7 cellular contexts compared by ENCODE assay signal in genomic region chr2:90237923-90238361, GRCh38.
DNase-seq lines count a peak whose midpoint lies in the region; ATAC-seq, FAIRE-seq and TF ChIP-seq lines count a peak whose summit lies in the region.
"Not testable (repeated sequence)": the region's sequence is repeated elsewhere in the genome, so short reads cannot be mapped to it uniquely, and the experiment has no call there.

No MANE protein-coding gene starts in this region.

- not testable (repeated sequence) for H3K4me3 ChIP-seq in Peyer's patch; K562; HepG2 (replicated peaks in 1 of 3; ENCODE audit: insufficient read depth in 1 of 3, low read depth in 2 of 3, low read length in 3 of 3); psoas muscle

- TF ChIP-seq CTCF in Peyer's patch (IDR thresholded peaks at IDR 0.05): not testable (repeated sequence)
- peak in 2 of 3 experiments; percentile 31 to 35; a peak in 3 of 6 replicates for TF ChIP-seq CTCF in K562 (IDR thresholded peaks at IDR 0.05 in 2 of 3, conservative IDR thresholded peaks at IDR 0.05 in 1 of 3; ENCODE audit: insufficient read depth in 2 of 3, low read depth in 1 of 3, low read length in 3 of 3)
- TF ChIP-seq CTCF in HepG2 (CRISPR knock-in tag; IDR thresholded peaks at IDR 0.05): peak; percentile 53
- peak; percentile 27 for TF ChIP-seq CTCF in psoas muscle (IDR thresholded peaks at IDR 0.05)

- not testable (repeated sequence) for H2AFZ ChIP-seq in K562 (ENCODE audit: low read depth, low read length); HepG2 (ENCODE audit: low read length)

- WGBS in K562 (ENCODE audit: insufficient coverage, low coverage, missing lambda C conversion rate): 3% methylated on average over 22 of the region's 31 CpGs
- WGBS in HepG2 (ENCODE audit: low lambda C conversion rate): 18% methylated on average over 30 of the region's 31 CpGs
- WGBS in psoas muscle, 3 donors: 24 to 50% (median 28%) methylated on average over 18 to 31 of the region's 31 CpGs

- not testable (repeated sequence) for H3K9me1 ChIP-seq in K562 (ENCODE audit: control insufficient read depth, insufficient read depth, low read length)

- peak; percentile 12 for DNase-seq in DMS 273 (lab: John Stamatoyannopoulos, UW; ENCODE audit: unreplicated experiment)
- peak; percentile 19 for DNase-seq in KBM-7
- peak in 2 of 3 donors; percentile 19 to 54 for DNase-seq in Peyer's patch
- DNase-seq in K562 (ENCODE audit: extremely low read depth in 1 of 4, low spot score in 3 of 4): peak in 1 of 4 experiments; percentile 22
- peak; percentile 15 for DNase-seq in glomerular visceral epithelial cell (ENCODE audit: extremely low spot score)
- DNase-seq in HepG2 (ENCODE audit: low spot score): not testable (repeated sequence)
- peak; percentile 62 to 83 for DNase-seq in psoas muscle

- not testable (repeated sequence) for H3K36me3 ChIP-seq in Peyer's patch; K562 (ENCODE audit: control insufficient read depth, insufficient read depth, low read length); HepG2 (replicated peaks in 1 of 2; ENCODE audit: control insufficient read depth in 1 of 2, insufficient read depth in 2 of 2, low read length in 2 of 2); psoas muscle (ENCODE audit: insufficient read depth in 1 of 2, low read depth in 1 of 2)

- H3K9ac ChIP-seq in K562 (ENCODE audit: insufficient read depth in 1 of 2, low read depth in 2 of 2, low read length in 2 of 2); HepG2 (ENCODE audit: insufficient read depth, low read depth, low read length): not testable (repeated sequence)

- BruUV-seq in K562 (replicated peaks; lab: Mats Ljungman, UMichigan); HepG2 (replicated peaks; lab: Mats Ljungman, UMichigan): not testable (repeated sequence)

- ATAC-seq in K562 (peak; percentile 49; the same call in 1 of the 3 replicates), HepG2 (peak; percentile 79), psoas muscle (peak in 1 of 4 donors; percentile 56)

- H3K9me3 ChIP-seq in Peyer's patch; K562 (replicated peaks; ENCODE audit: control insufficient read depth, insufficient read depth, low read depth, low read length); HepG2 (ENCODE audit: low read length); psoas muscle: not testable (repeated sequence)

- H3K4me2 ChIP-seq in K562 (ENCODE audit: insufficient read depth, low read length); HepG2 (ENCODE audit: low read depth, low read length): not testable (repeated sequence)

- in situ Hi-C loops in KBM-7 (cut with MboI; ENCODE audit: low pct_unique_long_range_greater_than_20kb, low sequenced_read_pairs); K562 (cut with MboI); HepG2 (cut with HindIII; ENCODE audit: extremely low pct_ligation_motif_present, low pct_unique_long_range_greater_than_20kb): not testable (repeated sequence)

- intact Hi-C loops in K562 (cut with micrococcal nuclease); HepG2 (cut with micrococcal nuclease; ENCODE audit: unreplicated experiment); psoas muscle (cut with DNase I): not testable (repeated sequence)

- not testable (repeated sequence) for TF ChIP-seq POLR2A in Peyer's patch (IDR thresholded peaks at IDR 0.05); K562 (conservative IDR thresholded peaks at IDR 0.05); HepG2 (IDR thresholded peaks at IDR 0.05; ENCODE audit: insufficient read depth in 1 of 2, low read depth in 2 of 2, low read length in 2 of 2)

- not testable (repeated sequence) for H3K27ac ChIP-seq in Peyer's patch; K562 (ENCODE audit: extremely low read depth, low read depth, low read length); HepG2 (ENCODE audit: extremely low read length, insufficient read depth, low read length); psoas muscle

- TF ChIP-seq RAD21 in K562 (CRISPR knock-in tag; conservative IDR thresholded peaks at IDR 0.05 in 1 of 2, IDR thresholded peaks at IDR 0.05 in 1 of 2); HepG2 (CRISPR knock-in tag; IDR thresholded peaks at IDR 0.05): not testable (repeated sequence)

- H3K27me3 ChIP-seq in Peyer's patch; K562 (ENCODE audit: control insufficient read depth in 2 of 2, insufficient read depth in 2 of 2, low read length in 2 of 2); HepG2 (ENCODE audit: control insufficient read depth in 1 of 2, insufficient read depth in 2 of 2, low read length in 2 of 2); psoas muscle (ENCODE audit: insufficient read depth in 3 of 3, low read length in 2 of 3): not testable (repeated sequence)

- H3K79me2 ChIP-seq in K562 (ENCODE audit: control insufficient read depth, insufficient read depth, low read length); HepG2 (ENCODE audit: insufficient read depth, low read length): not testable (repeated sequence)

- TF ChIP-seq EP300 in K562 (IDR thresholded peaks at IDR 0.05; ENCODE audit: low read length); HepG2 (IDR thresholded peaks at IDR 0.05; ENCODE audit: low read depth in 2 of 2, low read length in 2 of 2); HepG2 (CRISPR knock-in tag; IDR thresholded peaks at IDR 0.05; ENCODE audit: borderline replicate concordance): not testable (repeated sequence)

- FAIRE-seq in K562 (lab: Jason Lieb, UNC); HepG2 (lab: Jason Lieb, UNC): not testable (repeated sequence)

- H4K20me1 ChIP-seq in K562 (replicated peaks; ENCODE audit: control insufficient read depth, insufficient read depth, low read length); HepG2 (ENCODE audit: insufficient read depth, low read length): not testable (repeated sequence)

- POLR2A ChIA-PET in K562 (lab: Yijun Ruan, JAX); HepG2 (lab: Yijun Ruan, JAX): not testable (repeated sequence)

- CTCF ChIA-PET in K562 (lab: Yijun Ruan, JAX; ENCODE audit: low intra/inter-chr PET ratio); HepG2 (lab: Yijun Ruan, JAX; ENCODE audit: low intra/inter-chr PET ratio, low total read pairs): not testable (repeated sequence)

- H3K4me1 ChIP-seq in Peyer's patch; K562 (replicated peaks in 1 of 2; ENCODE audit: control insufficient read depth in 2 of 2, insufficient read depth in 2 of 2, low read length in 2 of 2); HepG2 (ENCODE audit: insufficient read depth, low read length); psoas muscle: not testable (repeated sequence)

TF ChIP-seq in HepG2, 621 proteins besides CTCF, POLR2A, EP300 and RAD21:
- TF ChIP-seq KDM2A (CRISPR knock-in tag; IDR thresholded peaks at IDR 0.05; ENCODE audit: borderline replicate concordance, low read depth) (peak; percentile 47; the same call in 1 of the 2 replicates), STAG1 (CRISPR knock-in tag; IDR thresholded peaks at IDR 0.05) (peak; percentile 66; the same call in 1 of the 2 replicates), NFKB2 (CRISPR knock-in tag; IDR thresholded peaks at IDR 0.05; ENCODE audit: borderline replicate concordance) (peak; percentile 30; the same call in 1 of the 2 replicates), GABPB1 (CRISPR knock-in tag; IDR thresholded peaks at IDR 0.05) (peak; percentile 39; the same call in 1 of the 2 replicates), ZNF768 (CRISPR knock-in tag; IDR thresholded peaks at IDR 0.05) (peak; percentile 27; the same call in 1 of the 2 replicates), MXD3 (CRISPR knock-in tag; IDR thresholded peaks at IDR 0.05) (0 out of 2 replicates have a peak, but pooled peaks have one; percentile 35), TFAP4 (IDR thresholded peaks at IDR 0.05; ENCODE audit: borderline replicate concordance, low read depth) (peak; percentile 26; the same call in 1 of the 2 replicates)
